In the genomic region with DNA sequence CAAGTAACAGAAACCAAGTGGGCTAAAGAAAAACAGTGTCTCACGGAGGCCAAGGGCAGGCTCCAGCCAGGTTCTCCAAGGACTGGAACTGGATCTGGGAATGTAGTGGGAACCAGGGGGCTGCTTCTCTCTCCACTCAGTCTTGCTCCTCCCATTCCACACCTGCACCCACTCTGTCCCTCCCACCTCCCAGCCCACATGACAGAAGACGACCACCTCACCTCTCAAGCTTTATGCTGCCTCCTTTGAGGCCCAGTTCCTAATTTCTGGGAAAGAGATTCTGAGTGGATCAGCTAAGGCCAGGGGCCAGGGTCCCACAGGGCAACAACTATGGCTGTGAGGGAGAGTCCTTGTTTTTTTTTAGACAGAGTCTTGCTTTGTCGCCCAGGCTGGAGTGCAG, we compare ENCODE assay signal across 11 cellular contexts. TPM values are rescaled to one million over a fixed set of nuclear protein-coding genes. Genes with fewer than 3 reads are reported as not detected.
"Had no signal": no experiment of that assay in that cellular context is flagged by ENCODE, and none has a peak within 500 bp of the region (broad histone marks: within the 10 kb centered on the region; RNA-seq: fewer than 3 reads in every experiment).

No MANE protein-coding gene starts in this region.

- H2AFZ ChIP-seq: GM23248 had no signal

- DNase-seq: GM23248, GOT3, H9, HCEC 1CT, HFFc6, KG1 had no signal

- H3K4me3 ChIP-seq: GM23248, K562 had no signal

- ATAC-seq: HepG2, K562 had no signal

- FAIRE-seq: H54, HepG2, K562 had no signal

- H3K9ac ChIP-seq: GM23248 had no signal

- H3K27ac ChIP-seq: GM23248, HL-60 had no signal

RNA-seq across cellular contexts. Expression of gene CATSPER4, which starts 24.8 kb away (rescaled TPM):
- total RNA-seq: GM23248, H9, HepG2, HFFc6, HT1080 had no signal
- polyA plus RNA-seq: GM23248, HepG2 had no signal

RNA-seq across cellular contexts. Expression of gene CNKSR1, which starts 38.0 kb away (rescaled TPM):
- total RNA-seq: GM23248 had no signal
- polyA plus RNA-seq: GM23248 had no signal

RNA-seq across cellular contexts. Expression of gene ZNF593OS, which starts 43.6 kb away (rescaled TPM):
- total RNA-seq: GM23248, H9, HepG2, HFFc6, HT1080, K562 had no signal
- polyA plus RNA-seq: HepG2 had no signal
